Comparison of ENCODE assay signal across 10 cellular contexts in the genomic region with DNA sequence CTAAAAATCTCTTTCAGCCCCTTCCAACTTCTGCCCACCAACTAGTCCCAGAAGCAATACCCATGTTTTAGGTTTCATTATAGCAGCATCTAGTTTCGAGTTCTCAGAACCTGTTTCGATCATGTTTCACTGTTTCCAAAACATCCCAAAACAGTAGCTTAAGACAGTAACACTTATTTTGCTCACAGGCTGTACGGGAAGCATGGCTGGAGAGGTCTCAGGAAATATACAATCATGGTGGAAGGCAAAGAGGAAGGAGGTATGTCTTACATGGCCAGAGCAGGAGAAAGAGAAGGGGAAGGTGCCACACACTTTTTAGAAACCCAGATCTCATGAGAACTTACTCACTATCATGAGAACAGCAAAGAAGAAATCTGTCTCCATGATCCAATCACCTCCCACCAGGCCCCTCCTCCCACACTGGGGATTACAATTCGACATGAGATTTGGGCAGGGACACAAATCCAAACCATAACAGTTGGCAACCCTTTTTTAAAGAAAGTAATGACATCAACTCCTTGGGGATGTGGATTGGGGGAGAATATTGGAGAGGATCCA.
DNase-seq lines count a peak whose midpoint lies in the region; ATAC-seq, FAIRE-seq and TF ChIP-seq lines count a peak whose summit lies in the region.
"Had no signal": no experiment of that assay in that cellular context is flagged by ENCODE, and none has a peak within 500 bp of the region (broad histone marks: within the 10 kb centered on the region; RNA-seq: fewer than 3 reads in every experiment).

No MANE protein-coding gene starts in this region.

- H3K36me3 Mint-ChIP-seq in T-cell (no peaks in the 10 kb centered on the region), Calu3 (ENCODE audit: insufficient read depth, unreplicated experiment) (no peaks in the 10 kb centered on the region)

- intact Hi-C loops in Calu3 (cut with micrococcal nuclease; ENCODE audit: unreplicated experiment), result no loop called here

- ATAC-seq in GM19463 (IDR thresholded peaks at IDR 0.05; ENCODE audit: unreplicated experiment), result peak; percentile 70
- peak; percentile 36 for ATAC-seq in HG03060 (IDR thresholded peaks at IDR 0.05; ENCODE audit: low read depth, unreplicated experiment)
- no peak for ATAC-seq in T-cell (replicated peaks in 1 of 4)

- H3K4me3 Mint-ChIP-seq in T-cell (no peak overlapping the region), Calu3 (ENCODE audit: low read depth, unreplicated experiment) (no peak overlapping the region)

- H3K27me3 Mint-ChIP-seq in T-cell (no peaks in the 10 kb centered on the region), Calu3 (ENCODE audit: unreplicated experiment) (no peaks in the 10 kb centered on the region)

- POLR2A ChIA-PET in T-cell (lab: Charles Lee), result interaction anchor here in 1 of 2 donors (0.6 kb wide), 1 partner anchor 229 kb away, joined by 3 read pairs; no protein-coding TSS in a partner anchor

- H3K4me1 Mint-ChIP-seq in T-cell (peaks cover 33 to 49% (median 43%) of the 10 kb centered on the region in 3 donors), Calu3 (ENCODE audit: low read depth, unreplicated experiment) (no peaks in the 10 kb centered on the region)

- CTCF ChIA-PET in T-cell (lab: Charles Lee), result no interaction called here
- CTCF ChIA-PET in Calu3 (lab: Charles Lee), result no interaction called here

- TF ChIP-seq CTCF in Calu3 (IDR thresholded peaks at IDR 0.05; ENCODE audit: unreplicated experiment) (no peak), GM20000 (IDR thresholded peaks at IDR 0.05; ENCODE audit: extremely low read depth, missing control alignments) (no peak)

- no TSS peak for BruUV-seq in Calu3 (replicated peaks; lab: Mats Ljungman, UMichigan)

- FAIRE-seq in GM18507 (lab: Jason Lieb, UNC), result peak; percentile 96

- H3K9me3 Mint-ChIP-seq in T-cell, result peaks cover 0 to 5% (median 0%) of the 10 kb centered on the region in 3 donors
- H3K9me3 Mint-ChIP-seq in Calu3 (ENCODE audit: low read depth, unreplicated experiment), result peaks cover 2% of the 10 kb centered on the region

- DNase-seq in GM18507 (ENCODE audit: extremely low spot score, insufficient read length, low read depth) (no peak), T-cell (no peak), SHP77 (lab: John Stamatoyannopoulos, UW) (no peak), NCI-H1105 treated with DMSO at 0.1 percent for 48 hours (lab: John Stamatoyannopoulos, UW) (no peak), Calu3 (no peak), GM20000 (ENCODE audit: low spot score) (no peak)
- DNase-seq: left ventricle myocardium inferior, NCI-H187 treated with DMSO at 0.1 percent for 48 hours had no signal

- H3K27ac Mint-ChIP-seq in T-cell (peak overlapping the region; percentile 11 to 21), Calu3 (ENCODE audit: unreplicated experiment) (no peak overlapping the region)

Comparison
In these comparisons a context has a peak if more than half of its experiments do, and no peak if none do; other contexts are left out.
1. ATAC-seq: peak in GM19463 (single experiment) and HG03060 (single experiment); none in T-cell (0 of 4).